Comparison of ENCODE assay signal across 8 cellular contexts in the genomic region with DNA sequence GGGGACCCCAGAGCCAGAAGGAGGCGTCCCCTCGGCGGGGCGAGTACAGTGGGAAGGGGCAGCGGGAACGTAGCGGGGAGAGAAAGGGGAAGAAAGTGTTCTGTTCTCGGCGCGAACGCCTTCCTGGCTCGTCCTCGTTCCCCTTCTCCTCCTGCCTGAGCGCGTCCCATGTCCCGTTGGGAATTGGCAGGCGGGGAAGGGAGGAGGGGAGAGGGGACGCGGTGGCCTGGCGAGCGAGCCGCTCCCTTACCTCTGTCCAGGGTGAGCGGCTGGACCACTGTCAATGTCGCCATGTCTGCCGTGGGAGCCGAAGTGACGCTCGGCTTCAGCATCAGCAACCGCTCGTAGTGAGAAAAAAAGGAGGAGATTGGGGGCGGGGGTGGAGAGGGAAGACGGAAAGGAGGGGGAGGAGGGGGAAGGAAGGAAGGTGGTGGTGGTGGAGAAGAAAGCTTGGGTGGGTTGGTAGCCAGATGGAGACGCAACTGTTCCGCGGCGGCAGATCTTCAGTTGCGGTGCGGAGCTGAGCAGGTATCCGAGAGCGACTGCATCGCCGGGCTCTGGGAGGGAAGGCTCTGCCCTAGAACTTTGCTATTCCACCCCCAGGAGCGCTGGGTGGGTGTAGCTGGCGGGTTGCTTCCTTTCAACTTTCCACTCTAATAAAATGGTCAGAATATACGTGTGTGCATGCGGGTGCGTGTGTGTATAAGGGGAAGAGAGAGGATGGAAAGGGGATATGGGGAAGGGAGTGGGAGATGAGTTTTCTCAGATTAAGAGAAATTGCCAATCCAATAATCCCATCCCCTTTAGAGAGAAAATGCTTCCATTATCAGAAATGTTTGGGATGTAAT. TPM values are rescaled to one million over a fixed set of nuclear protein-coding genes. Genes with fewer than 3 reads are reported as not detected.
DNase-seq lines count a peak whose midpoint lies in the region; ATAC-seq and TF ChIP-seq lines count a peak whose summit lies in the region.

A gene with protein sequence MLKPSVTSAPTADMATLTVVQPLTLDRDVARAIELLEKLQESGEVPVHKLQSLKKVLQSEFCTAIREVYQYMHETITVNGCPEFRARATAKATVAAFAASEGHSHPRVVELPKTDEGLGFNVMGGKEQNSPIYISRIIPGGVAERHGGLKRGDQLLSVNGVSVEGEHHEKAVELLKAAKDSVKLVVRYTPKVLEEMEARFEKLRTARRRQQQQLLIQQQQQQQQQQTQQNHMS (minus strand): TSS at position 544 of the 848 bp plus-strand sequence. CDS start 212 bp downstream, at position 332.

- peak; percentile 20 for ATAC-seq in GM21447 (IDR thresholded peaks at IDR 0.05; ENCODE audit: unreplicated experiment)
- ATAC-seq in right cardiac atrium: peak; percentile 79 to 81
- ATAC-seq in GM21723 (IDR thresholded peaks at IDR 0.05; ENCODE audit: unreplicated experiment): no peak
- no peak for ATAC-seq in activated naive CD4-positive, alpha-beta T cell treated with anti-CD3 and anti-CD28 coated beads, Interleukin-2, amount 50 U/mL, for 72 hours

- H3K4me3 ChIP-seq in right cardiac atrium (ENCODE audit: low read length) (peak within 1 kb of the TSS; percentile 77), prostate gland (peak within 1 kb of the TSS; percentile 53 to 55)

- in situ Hi-C loops in KBM-7 (cut with MboI; ENCODE audit: low pct_unique_long_range_greater_than_20kb, low sequenced_read_pairs): no loop called here

- H3K9me3 Mint-ChIP-seq in activated T-helper 2 cell treated with anti-CD3 and anti-CD28 coated beads, Interferon-gamma antibody, Interleukin-2, Interleukin-4, amounts not matched to agents 10 μg/mL and 5 μg/mL and 100 μg/mL, durations not matched to agents 14 hours and 24 hours and 36 hours: no peaks in the 10 kb centered on the region
- peaks cover 3 to 14% of the 10 kb centered on the region in 2 donors for H3K9me3 Mint-ChIP-seq in activated naive CD4-positive, alpha-beta T cell treated with anti-CD3 and anti-CD28 coated beads, Interleukin-2, amount 50 U/mL, for 72 hours

- no peaks in the 10 kb centered on the region for H3K36me3 Mint-ChIP-seq in activated T-helper 2 cell treated with anti-CD3 and anti-CD28 coated beads, Interferon-gamma antibody, Interleukin-2, Interleukin-4, amounts not matched to agents 10 μg/mL and 5 μg/mL and 100 μg/mL, durations not matched to agents 14 hours and 24 hours and 36 hours (ENCODE audit: low read depth)
- H3K36me3 Mint-ChIP-seq in activated naive CD4-positive, alpha-beta T cell treated with anti-CD3 and anti-CD28 coated beads, Interleukin-2, amount 50 U/mL, for 72 hours: peaks cover 0 to 5% of the 10 kb centered on the region in 2 donors

- H3K36me3 ChIP-seq in prostate gland: no peaks in the 10 kb centered on the region

- DNase-seq in DMS114 treated with DMSO at 0.1 percent for 48 hours (lab: John Stamatoyannopoulos, UW; ENCODE audit: unreplicated experiment) (peak; percentile 5), KBM-7 (peak; percentile 54), right cardiac atrium (peak; percentile 57 to 84 (median 83)), prostate gland (ENCODE audit: low spot score) (peak; percentile 23)
- DNase-seq in activated T-helper 2 cell treated with anti-CD3 and anti-CD28 coated beads, Interferon-gamma antibody, Interleukin-2, Interleukin-4, amounts not matched to agents 10 μg/mL and 5 μg/mL and 100 μg/mL, durations not matched to agents 14 hours and 24 hours and 36 hours (ENCODE audit: low spot score): no peak
- DNase-seq in activated naive CD4-positive, alpha-beta T cell treated with anti-CD3 and anti-CD28 coated beads, Interleukin-2, amount 50 U/mL, for 72 hours (ENCODE audit: low spot score in 2 of 2): no peak

- H3K27me3 ChIP-seq in right cardiac atrium (ENCODE audit: control insufficient read depth, insufficient read depth) (no peaks in the 10 kb centered on the region), prostate gland (replicated peaks; ENCODE audit: insufficient read depth) (no peaks in the 10 kb centered on the region)

- H3K27ac ChIP-seq in right cardiac atrium (ENCODE audit: low read length): peak within 1 kb of the TSS; percentile 77
- H3K27ac ChIP-seq in prostate gland: peak within 1 kb of the TSS; percentile 58 to 72

- no peak for TF ChIP-seq POLR2A in prostate gland (IDR thresholded peaks at IDR 0.05)

- no peaks in the 10 kb centered on the region for H3K4me1 Mint-ChIP-seq in activated T-helper 2 cell treated with anti-CD3 and anti-CD28 coated beads, Interferon-gamma antibody, Interleukin-2, Interleukin-4, amounts not matched to agents 10 μg/mL and 5 μg/mL and 100 μg/mL, durations not matched to agents 14 hours and 24 hours and 36 hours (ENCODE audit: low read depth)

- 1% methylated on average over 45 of the region's 47 CpGs for WGBS in right cardiac atrium
- WGBS in prostate gland: 1% methylated on average over 47 of the region's 47 CpGs

- intact Hi-C loops in activated T-helper 2 cell treated with anti-CD3 and anti-CD28 coated beads, Interferon-gamma antibody, Interleukin-2, Interleukin-4, amounts not matched to agents 10 μg/mL and 5 μg/mL and 100 μg/mL, durations not matched to agents 14 hours and 24 hours and 36 hours (cut with micrococcal nuclease): loop anchor here (5.0 kb wide), 1 partner anchor 225 kb away; no protein-coding TSS in a partner anchor
- intact Hi-C loops in right cardiac atrium (cut with DNase I) (loop anchor here in 3 of 4 donors (5.0 to 10.0 kb wide), 2 partner anchors 100 to 103 kb away; no protein-coding TSS in a partner anchor), prostate gland (cut with DNase I) (loop anchor here (5.0 to 10.0 kb wide), 2 partner anchors 100 to 317 kb away; no protein-coding TSS in a partner anchor)

- TF ChIP-seq CTCF in prostate gland (IDR thresholded peaks at IDR 0.05): no peak

- H3K27me3 Mint-ChIP-seq in activated T-helper 2 cell treated with anti-CD3 and anti-CD28 coated beads, Interferon-gamma antibody, Interleukin-2, Interleukin-4, amounts not matched to agents 10 μg/mL and 5 μg/mL and 100 μg/mL, durations not matched to agents 14 hours and 24 hours and 36 hours (ENCODE audit: low read depth): peaks cover 35% of the 10 kb centered on the region

- peak within 1 kb of the TSS; percentile 51 for H3K4me3 Mint-ChIP-seq in activated T-helper 2 cell treated with anti-CD3 and anti-CD28 coated beads, Interferon-gamma antibody, Interleukin-2, Interleukin-4, amounts not matched to agents 10 μg/mL and 5 μg/mL and 100 μg/mL, durations not matched to agents 14 hours and 24 hours and 36 hours (ENCODE audit: low read depth)

- H3K4me1 ChIP-seq in right cardiac atrium (ENCODE audit: control insufficient read depth, insufficient read depth, low read length): no peaks in the 10 kb centered on the region
- H3K4me1 ChIP-seq in prostate gland (replicated peaks): no peaks in the 10 kb centered on the region

- H3K9me3 ChIP-seq in right cardiac atrium (ENCODE audit: control insufficient read depth, low read length) (no peaks in the 10 kb centered on the region), prostate gland (no peaks in the 10 kb centered on the region)

- H3K27ac Mint-ChIP-seq in activated T-helper 2 cell treated with anti-CD3 and anti-CD28 coated beads, Interferon-gamma antibody, Interleukin-2, Interleukin-4, amounts not matched to agents 10 μg/mL and 5 μg/mL and 100 μg/mL, durations not matched to agents 14 hours and 24 hours and 36 hours: no peak within 1 kb of the TSS
- H3K27ac Mint-ChIP-seq in activated naive CD4-positive, alpha-beta T cell treated with anti-CD3 and anti-CD28 coated beads, Interleukin-2, amount 50 U/mL, for 72 hours: no peak within 1 kb of the TSS

RNA-seq across cellular contexts. Expression of the gene that starts here (rescaled TPM):
- 0.48 and 0.68 TPM in 2 replicates for total RNA-seq in activated T-helper 2 cell treated with anti-CD3 and anti-CD28 coated beads, Interferon-gamma antibody, Interleukin-2, Interleukin-4, amounts not matched to agents 10 μg/mL and 5 μg/mL and 100 μg/mL, durations not matched to agents 14 hours and 24 hours and 36 hours
- 10 to 100 TPM; 18.9 to 22.3 (median 20.6) TPM for total RNA-seq in right cardiac atrium
- 9.2 TPM for polyA plus RNA-seq in right cardiac atrium
- 1 to 10 TPM; 2.2 to 5.4 TPM for total RNA-seq in prostate gland
- total RNA-seq in activated naive CD4-positive, alpha-beta T cell treated with anti-CD3 and anti-CD28 coated beads, Interleukin-2, amount 50 U/mL, for 72 hours: not detected

Comparison
In these comparisons a context has a peak if more than half of its experiments do, and no peak if none do; other contexts are left out.
1. DNase-seq: peak in DMS114 treated with DMSO at 0.1 percent for 48 hours (single experiment), KBM-7 (single experiment), right cardiac atrium (3 of 3) and prostate gland (single experiment); none in activated T-helper 2 cell treated with anti-CD3 and anti-CD28 coated beads, Interferon-gamma antibody, Interleukin-2, Interleukin-4, amounts not matched to agents 10 μg/mL and 5 μg/mL and 100 μg/mL, durations not matched to agents 14 hours and 24 hours and 36 hours (single experiment) and activated naive CD4-positive, alpha-beta T cell treated with anti-CD3 and anti-CD28 coated beads, Interleukin-2, amount 50 U/mL, for 72 hours (0 of 2).
2. ATAC-seq: peak in GM21447 (single experiment) and right cardiac atrium (2 of 2); none in GM21723 (single experiment) and activated naive CD4-positive, alpha-beta T cell treated with anti-CD3 and anti-CD28 coated beads, Interleukin-2, amount 50 U/mL, for 72 hours (0 of 2).